Comparison of ENCODE assay signal across 11 cellular contexts in genomic region chr3:66473181-66473580, GRCh38. TPM values are rescaled to one million over a fixed set of nuclear protein-coding genes. Genes with fewer than 3 reads are reported as not detected.
DNase-seq lines count a peak whose midpoint lies in the region; ATAC-seq and TF ChIP-seq lines count a peak whose summit lies in the region.
"Had no signal": no experiment of that assay in that cellular context is flagged by ENCODE, and none has a peak within 500 bp of the region (broad histone marks: within the 10 kb centered on the region; RNA-seq: fewer than 3 reads in every experiment).

No MANE protein-coding gene starts in this region.

- H3K4me3 ChIP-seq in transverse colon = peak overlapping the region in 1 of 4 donors; percentile 0

- peaks cover 47 to 97% (median 72%) of the 10 kb centered on the region in 4 donors for H3K4me1 ChIP-seq in transverse colon

- no peak for TF ChIP-seq CTCF in transverse colon (IDR thresholded peaks at IDR 0.05)

- no peaks in the 10 kb centered on the region for H3K9me3 Mint-ChIP-seq in activated naive CD4-positive, alpha-beta T cell treated with anti-CD3 and anti-CD28 coated beads, Interleukin-2, amount 50 U/mL, for 24 hours
- no peaks in the 10 kb centered on the region for H3K9me3 Mint-ChIP-seq in activated T-helper 2 cell treated with anti-CD3 and anti-CD28 coated beads, Interferon-gamma antibody, Interleukin-2, Interleukin-4, amounts not matched to agents 10 μg/mL and 5 μg/mL and 100 μg/mL, durations not matched to agents 14 hours and 24 hours and 36 hours
- no peaks in the 10 kb centered on the region for H3K9me3 Mint-ChIP-seq in immature natural killer cell
- H3K9me3 Mint-ChIP-seq: dendritic cell treated with granulocyte-macrophage colony-stimulating factor and Interleukin-4, amounts not matched to agents 40 ng/mL and 50 ng/mL, for 4 days had no signal

- no peaks in the 10 kb centered on the region for H3K27me3 ChIP-seq in transverse colon

- H3K9me3 ChIP-seq in transverse colon = no peaks in the 10 kb centered on the region

- no peak for TF ChIP-seq POLR2A in transverse colon (IDR thresholded peaks at IDR 0.05)

- in situ Hi-C loops in transverse colon (cut with MboI; ENCODE audit: low pct_ligation_motif_present in 1 of 4, low pct_unique_long_range_greater_than_20kb in 1 of 4, low sequenced_read_pairs in 3 of 4) = no loop called here

- no peak for ATAC-seq in HG03196 (IDR thresholded peaks at IDR 0.05; ENCODE audit: unreplicated experiment)

- H3K27ac Mint-ChIP-seq in activated naive CD4-positive, alpha-beta T cell treated with anti-CD3 and anti-CD28 coated beads, Interleukin-2, amount 50 U/mL, for 24 hours = peak overlapping the region; percentile 89
- no peak overlapping the region for H3K27ac Mint-ChIP-seq in activated T-helper 2 cell treated with anti-CD3 and anti-CD28 coated beads, Interferon-gamma antibody, Interleukin-2, Interleukin-4, amounts not matched to agents 10 μg/mL and 5 μg/mL and 100 μg/mL, durations not matched to agents 14 hours and 24 hours and 36 hours
- H3K27ac Mint-ChIP-seq in immature natural killer cell = peak overlapping the region in 1 of 6 donors; percentile 42
- H3K27ac Mint-ChIP-seq: dendritic cell treated with granulocyte-macrophage colony-stimulating factor and Interleukin-4, amounts not matched to agents 40 ng/mL and 50 ng/mL, for 4 days had no signal

- no peaks in the 10 kb centered on the region for H3K36me3 ChIP-seq in transverse colon

- peaks cover 6% of the 10 kb centered on the region for H3K36me3 Mint-ChIP-seq in activated naive CD4-positive, alpha-beta T cell treated with anti-CD3 and anti-CD28 coated beads, Interleukin-2, amount 50 U/mL, for 24 hours
- H3K36me3 Mint-ChIP-seq in activated T-helper 2 cell treated with anti-CD3 and anti-CD28 coated beads, Interferon-gamma antibody, Interleukin-2, Interleukin-4, amounts not matched to agents 10 μg/mL and 5 μg/mL and 100 μg/mL, durations not matched to agents 14 hours and 24 hours and 36 hours (ENCODE audit: low read depth) = peaks cover 20% of the 10 kb centered on the region
- peaks cover 0 to 4% (median 0%) of the 10 kb centered on the region in 3 donors for H3K36me3 Mint-ChIP-seq in immature natural killer cell

- peak overlapping the region; percentile 62 for H3K4me3 Mint-ChIP-seq in activated naive CD4-positive, alpha-beta T cell treated with anti-CD3 and anti-CD28 coated beads, Interleukin-2, amount 50 U/mL, for 24 hours
- H3K4me3 Mint-ChIP-seq in activated T-helper 2 cell treated with anti-CD3 and anti-CD28 coated beads, Interferon-gamma antibody, Interleukin-2, Interleukin-4, amounts not matched to agents 10 μg/mL and 5 μg/mL and 100 μg/mL, durations not matched to agents 14 hours and 24 hours and 36 hours (ENCODE audit: low read depth) = peak overlapping the region; percentile 67
- peak overlapping the region in 3 of 5 donors; percentile 9 to 60 (median 44) for H3K4me3 Mint-ChIP-seq in immature natural killer cell
- H3K4me3 Mint-ChIP-seq: dendritic cell treated with granulocyte-macrophage colony-stimulating factor and Interleukin-4, amounts not matched to agents 40 ng/mL and 50 ng/mL, for 4 days had no signal

- peaks cover 55% of the 10 kb centered on the region for H3K4me1 Mint-ChIP-seq in activated naive CD4-positive, alpha-beta T cell treated with anti-CD3 and anti-CD28 coated beads, Interleukin-2, amount 50 U/mL, for 24 hours
- peaks cover 66% of the 10 kb centered on the region for H3K4me1 Mint-ChIP-seq in activated T-helper 2 cell treated with anti-CD3 and anti-CD28 coated beads, Interferon-gamma antibody, Interleukin-2, Interleukin-4, amounts not matched to agents 10 μg/mL and 5 μg/mL and 100 μg/mL, durations not matched to agents 14 hours and 24 hours and 36 hours (ENCODE audit: low read depth)
- peaks cover 25 to 30% of the 10 kb centered on the region in 2 donors for H3K4me1 Mint-ChIP-seq in immature natural killer cell

- 42% methylated on average over 4 of the region's 4 CpGs; no CpG with 5 or more reads in 1 of the 2 donors for WGBS in transverse colon (ENCODE audit: low coverage in 1 of 2), 2 donors

- DNase-seq in activated naive CD4-positive, alpha-beta T cell (lab: John Stamatoyannopoulos, UW) = no peak
- no peak for DNase-seq in activated T-helper 2 cell treated with anti-CD3 and anti-CD28 coated beads, Interferon-gamma antibody, Interleukin-2, Interleukin-4, amounts not matched to agents 10 μg/mL and 5 μg/mL and 100 μg/mL, durations not matched to agents 14 hours and 24 hours and 36 hours (ENCODE audit: low spot score)
- no peak for DNase-seq in immature natural killer cell
- no peak for DNase-seq in transverse colon
- no peak for DNase-seq in stimulated activated CD4-positive, alpha-beta T cell treated with anti-CD3 and anti-CD28 coated beads, Interleukin-4, amount 100 ng/mL, for 4 hours
- no peak for DNase-seq in DMS79 treated with DMSO at 0.1 percent for 48 hours (lab: John Stamatoyannopoulos, UW)
- DNase-seq: mesendoderm, NCI-H2081 had no signal

- peak overlapping the region; percentile 94 to 99 (median 96) for H3K27ac ChIP-seq in transverse colon

- H3K27me3 Mint-ChIP-seq in activated naive CD4-positive, alpha-beta T cell treated with anti-CD3 and anti-CD28 coated beads, Interleukin-2, amount 50 U/mL, for 24 hours = no peaks in the 10 kb centered on the region
- H3K27me3 Mint-ChIP-seq in activated T-helper 2 cell treated with anti-CD3 and anti-CD28 coated beads, Interferon-gamma antibody, Interleukin-2, Interleukin-4, amounts not matched to agents 10 μg/mL and 5 μg/mL and 100 μg/mL, durations not matched to agents 14 hours and 24 hours and 36 hours (ENCODE audit: low read depth) = no peaks in the 10 kb centered on the region
- H3K27me3 Mint-ChIP-seq in immature natural killer cell (ENCODE audit: low read depth in 3 of 3) = peaks cover 0 to 7% (median 3%) of the 10 kb centered on the region in 3 donors
- H3K27me3 Mint-ChIP-seq: dendritic cell treated with granulocyte-macrophage colony-stimulating factor and Interleukin-4, amounts not matched to agents 40 ng/mL and 50 ng/mL, for 4 days had no signal

- no peak for TF ChIP-seq EP300 in transverse colon (IDR thresholded peaks at IDR 0.05; ENCODE audit: low read depth)

- intact Hi-C loops in activated T-helper 2 cell treated with anti-CD3 and anti-CD28 coated beads, Interferon-gamma antibody, Interleukin-2, Interleukin-4, amounts not matched to agents 10 μg/mL and 5 μg/mL and 100 μg/mL, durations not matched to agents 14 hours and 24 hours and 36 hours (cut with micrococcal nuclease) = loop anchor here (10.0 kb wide), 1 partner anchor 1182 kb away; the partner anchor contains the start of gene SUCLG2
- intact Hi-C loops in transverse colon (cut with DNase I; ENCODE audit: low total_unique reads) = no loop called here

RNA-seq across cellular contexts. Expression of gene LRIG1, which starts 27.6 kb away (rescaled TPM):
- total RNA-seq in activated T-helper 2 cell treated with anti-CD3 and anti-CD28 coated beads, Interferon-gamma antibody, Interleukin-2, Interleukin-4, amounts not matched to agents 10 μg/mL and 5 μg/mL and 100 μg/mL, durations not matched to agents 14 hours and 24 hours and 36 hours = 42.5 and 47.9 TPM in 2 replicates
- 1 to 10 TPM; 4.4 to 9.7 (median 4.7) TPM for polyA plus RNA-seq in immature natural killer cell
- 10 to 100 TPM; 67.2 to 87.6 (median 79.3) TPM for total RNA-seq in transverse colon
